In the genomic region with DNA sequence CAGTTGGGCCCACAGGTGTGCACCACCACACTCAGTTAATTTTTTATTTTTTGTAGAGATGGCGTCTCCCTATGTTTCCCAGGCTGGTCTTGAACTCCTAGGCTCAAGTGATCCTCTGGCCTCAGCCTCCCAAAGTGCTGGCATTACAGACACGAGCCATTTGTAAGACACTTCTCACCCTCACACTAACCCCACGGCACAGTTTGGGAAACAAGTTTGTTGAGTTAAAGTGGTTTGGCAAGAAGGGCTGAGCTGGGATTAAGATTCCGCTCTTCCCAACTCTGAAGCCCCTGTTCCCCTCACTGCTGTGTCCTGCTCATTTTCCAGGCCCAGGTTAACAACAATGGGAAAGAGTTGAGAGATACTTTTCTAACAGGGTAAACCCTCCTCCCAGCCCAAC, we compare ENCODE assay signal across 7 cellular contexts. TPM values are rescaled to one million over a fixed set of nuclear protein-coding genes. Genes with fewer than 3 reads are reported as not detected.
DNase-seq lines count a peak whose midpoint lies in the region; ATAC-seq and TF ChIP-seq lines count a peak whose summit lies in the region.
"Not testable (repeated sequence)": the region's sequence is repeated elsewhere in the genome, so short reads cannot be mapped to it uniquely, and the experiment has no call there.

No MANE protein-coding gene starts in this region.

- H3K27ac ChIP-seq in HCT116 (ENCODE audit: low read depth, low read length) (peak overlapping the region; percentile 71), PC-3 (ENCODE audit: low read length) (peak overlapping the region; percentile 69), RWPE2 (ENCODE audit: poor library complexity, severe bottlenecking) (peak overlapping the region; percentile 88), smooth muscle cell (ENCODE audit: low read depth) (peak overlapping the region; percentile 59)

- H3K4me3 ChIP-seq in HCT116 (replicated peaks in 1 of 2; ENCODE audit: low read depth in 1 of 2, low read length in 2 of 2): peak overlapping the region in 1 of 2 experiments; percentile 16; a peak in 1 of 4 replicates
- H3K4me3 ChIP-seq in PC-3 (ENCODE audit: low read length); RWPE2 (ENCODE audit: severe bottlenecking); epithelial cell of esophagus (ENCODE audit: low read length); smooth muscle cell: not testable (repeated sequence)

- H3K9ac ChIP-seq in HCT116 (ENCODE audit: low read length): peak overlapping the region; percentile 69
- H3K9ac ChIP-seq in PC-3 (ENCODE audit: low read length): 0 out of 2 replicates have a peak overlapping the region, but pooled peaks have one; percentile 1
- H3K9ac ChIP-seq in smooth muscle cell (ENCODE audit: low read depth): not testable (repeated sequence)

- H3K9me3 ChIP-seq in HCT116 (ENCODE audit: control insufficient read depth in 1 of 2, insufficient read depth in 1 of 2, low read depth in 1 of 2, low read length in 2 of 2); PC-3 (ENCODE audit: low read length); RWPE2 (ENCODE audit: severe bottlenecking); smooth muscle cell (replicated peaks; ENCODE audit: low read depth): not testable (repeated sequence)

- not testable (repeated sequence) for H3K36me3 ChIP-seq in HCT116 (ENCODE audit: control insufficient read depth in 1 of 2, insufficient read depth in 2 of 2, low read length in 2 of 2); RWPE2 (ENCODE audit: low read depth); smooth muscle cell (ENCODE audit: low read depth)
- H3K36me3 ChIP-seq in PC-3 (ENCODE audit: low read depth, low read length): peaks cover 38% of the 10 kb centered on the region

- not testable (repeated sequence) for H3K27me3 Mint-ChIP-seq in MCF 10A (ENCODE audit: insufficient read depth, unreplicated experiment); nephron progenitor cell (ENCODE audit: low read depth, poor library complexity)

- POLR2A ChIA-PET in HCT116 (lab: Charles Lee): not testable (repeated sequence)
- POLR2A ChIA-PET in PC-3 (lab: Charles Lee; ENCODE audit: unreplicated experiment) (interaction anchor here (0.6 kb wide), 1 partner anchor 386 kb away, joined by 4 read pairs; no protein-coding TSS in a partner anchor), MCF 10A (lab: Yijun Ruan, JAX) (interaction anchor here (0.9 to 3.1 kb wide), 3 partner anchors 12 to 97 kb away, joined by 4 to 16 read pairs (median 12); a partner anchor contains a TSS)

- H3K9me3 Mint-ChIP-seq in MCF 10A (ENCODE audit: unreplicated experiment); nephron progenitor cell: not testable (repeated sequence)

- H3K4me1 ChIP-seq in HCT116 (ENCODE audit: control insufficient read depth in 1 of 2, insufficient read depth in 2 of 2, low read length in 2 of 2) (peaks cover 28 to 54% of the 10 kb centered on the region in 2 experiments), PC-3 (ENCODE audit: insufficient read depth, low read length) (peaks cover 28% of the 10 kb centered on the region), RWPE2 (ENCODE audit: insufficient read depth, poor library complexity, severe bottlenecking) (peaks cover 29% of the 10 kb centered on the region)
- not testable (repeated sequence) for H3K4me1 ChIP-seq in smooth muscle cell (ENCODE audit: low read depth)

- H3F3A ChIP-seq in PC-3 (ENCODE audit: low read length, unreplicated experiment): peaks cover 12% of the 10 kb centered on the region
- not testable (repeated sequence) for H3F3A ChIP-seq in smooth muscle cell (ENCODE audit: low read depth)

- not testable (repeated sequence) for TF ChIP-seq POLR2A in HCT116 (IDR thresholded peaks at IDR 0.05; ENCODE audit: borderline replicate concordance, extremely low read depth, insufficient read depth, insufficient read length)

- BruUV-seq in HCT116 (replicated peaks; lab: Mats Ljungman, UMichigan): TSS peak; percentile 87
- BruUV-seq in PC-3 (replicated peaks; lab: Mats Ljungman, UMichigan): TSS peak; percentile 47
- TSS peak; percentile 65 for BruUV-seq in MCF 10A (replicated peaks; lab: Mats Ljungman, UMichigan)

- peak overlapping the region; percentile 71 for H3K4me2 ChIP-seq in HCT116 (ENCODE audit: low read length)
- H3K4me2 ChIP-seq in PC-3 (ENCODE audit: low read length): peak overlapping the region; percentile 38
- not testable (repeated sequence) for H3K4me2 ChIP-seq in smooth muscle cell

- not testable (repeated sequence) for H3K79me2 ChIP-seq in HCT116 (ENCODE audit: insufficient read depth, low read length); PC-3 (ENCODE audit: low read length); smooth muscle cell (ENCODE audit: low read depth)

- CTCF ChIA-PET in HCT116 (lab: Charles Lee): interaction anchor here (2.7 kb wide), 1 partner anchor 12 kb away, joined by 19 read pairs; no protein-coding TSS in a partner anchor
- CTCF ChIA-PET in PC-3 (lab: Charles Lee): not testable (repeated sequence)
- CTCF ChIA-PET in MCF 10A (lab: Yijun Ruan, JAX): interaction anchor here (4.0 kb wide), 1 partner anchor 12 kb away, joined by 35 read pairs; no protein-coding TSS in a partner anchor

- not testable (repeated sequence) for H4K20me1 ChIP-seq in HCT116 (ENCODE audit: insufficient read depth); PC-3 (ENCODE audit: low read length); smooth muscle cell (ENCODE audit: low read depth)

- not testable (repeated sequence) for H3K27me3 ChIP-seq in HCT116 (ENCODE audit: insufficient read depth, low read length); PC-3 (ENCODE audit: low read length); RWPE2 (ENCODE audit: insufficient read depth, poor library complexity, severe bottlenecking); smooth muscle cell (ENCODE audit: low read depth)

- H3K36me3 Mint-ChIP-seq in MCF 10A (ENCODE audit: insufficient read depth, unreplicated experiment): peaks cover 69% of the 10 kb centered on the region
- H3K36me3 Mint-ChIP-seq in nephron progenitor cell (ENCODE audit: low read depth): peaks cover 47% of the 10 kb centered on the region

- RAD21 ChIA-PET in HCT116 (lab: Charles Lee; ENCODE audit: low non-redundant PET in 1 of 2, low total read pairs in 2 of 2, uncharacterized antibody in 2 of 2, unreplicated experiment in 2 of 2): not testable (repeated sequence)

- not testable (repeated sequence) for DNase-seq in HCT116 (ENCODE audit: low read depth, low spot score); RWPE2 (ENCODE audit: low spot score); MCF 10A (ENCODE audit: unreplicated experiment); nephron progenitor cell; smooth muscle cell (lab: John Stamatoyannopoulos, UW; ENCODE audit: unreplicated experiment)
- peak; percentile 28 for DNase-seq in PC-3
- DNase-seq in epithelial cell of esophagus (ENCODE audit: low read depth): peak; percentile 18

- ATAC-seq in HCT116; PC-3; RWPE2 (ENCODE audit: low read depth): not testable (repeated sequence)

- 92% methylated on average over 4 of the region's 4 CpGs for WGBS in smooth muscle cell (ENCODE audit: low lambda C conversion rate)

- intact Hi-C loops in HCT116 (cut with micrococcal nuclease) (loop anchor here (5.0 kb wide), 1 partner anchor 66 kb away; a partner anchor contains a TSS), PC-3 (cut with micrococcal nuclease) (loop anchor here (2.0 to 5.0 kb wide), 2 partner anchors 66 to 96 kb away; a partner anchor contains a TSS), MCF 10A (cut with micrococcal nuclease) (loop anchor here (1.0 kb wide), 1 partner anchor 97 kb away; a partner anchor contains a TSS)

- H2AFZ ChIP-seq in HCT116 (ENCODE audit: low read depth, low read length, poor library complexity, severe bottlenecking); PC-3 (ENCODE audit: low read length); smooth muscle cell (ENCODE audit: low read depth): not testable (repeated sequence)

- peaks cover 34% of the 10 kb centered on the region for H3K4me1 Mint-ChIP-seq in MCF 10A (ENCODE audit: insufficient read depth, unreplicated experiment)
- H3K4me1 Mint-ChIP-seq in nephron progenitor cell: not testable (repeated sequence)

- not testable (repeated sequence) for TF ChIP-seq CTCF in HCT116 (IDR thresholded peaks at IDR 0.05 in 2 of 3, conservative IDR thresholded peaks at IDR 0.05 in 1 of 3; ENCODE audit: borderline replicate concordance in 1 of 3, insufficient read depth in 1 of 3, low read depth in 2 of 3, low read length in 2 of 3); PC-3 (conservative IDR thresholded peaks at IDR 0.05; ENCODE audit: low read depth, low read length); RWPE2 (IDR thresholded peaks at IDR 0.05; ENCODE audit: poor library complexity, severe bottlenecking); MCF 10A (IDR thresholded peaks at IDR 0.05; ENCODE audit: unreplicated experiment); epithelial cell of esophagus (IDR thresholded peaks at IDR 0.05; ENCODE audit: insufficient read depth, low read depth, low read length, missing control alignments); nephron progenitor cell (IDR thresholded peaks at IDR 0.05); smooth muscle cell (IDR thresholded peaks at IDR 0.05; ENCODE audit: borderline replicate concordance, insufficient read depth, poor library complexity, severe bottlenecking)

- H3K9me2 ChIP-seq in HCT116 (ENCODE audit: insufficient read depth); PC-3 (replicated peaks; ENCODE audit: low read length): not testable (repeated sequence)

- not testable (repeated sequence) for TF ChIP-seq RAD21 in HCT116 (IDR thresholded peaks at IDR 0.05; ENCODE audit: low read depth)

- H3K27ac Mint-ChIP-seq in MCF 10A (ENCODE audit: low read depth, unreplicated experiment) (peak overlapping the region; percentile 88), nephron progenitor cell (peak overlapping the region; percentile 64)

- peak overlapping the region; percentile 51 for H3K4me3 Mint-ChIP-seq in MCF 10A (ENCODE audit: unreplicated experiment)
- H3K4me3 Mint-ChIP-seq in nephron progenitor cell: not testable (repeated sequence)

RNA-seq across cellular contexts. Expression of a gene that starts 34.8 kb away (rescaled TPM):
- total RNA-seq in HCT116 (2021; ENCODE audit: unreplicated experiment) (19.3 TPM), PC-3 (2014; rRNA removed) (55.8 and 56.8 TPM in 2 replicates), MCF 10A (2022) (27.9 and 39.4 TPM in 2 replicates), smooth muscle cell (9.2 and 13.2 TPM in 2 replicates)
- polyA plus RNA-seq in HCT116 (2012): 10.4 and 10.7 TPM in 2 replicates
- 7.6 and 8.2 TPM in 2 replicates for polyA plus RNA-seq in smooth muscle cell
